In genomic region chr11:31233425-31233824, GRCh38 we compare ENCODE assay signal across 13 cellular contexts.
DNase-seq lines count a peak whose midpoint lies in the region; ATAC-seq and TF ChIP-seq lines count a peak whose summit lies in the region.
"Had no signal": no experiment of that assay in that cellular context is flagged by ENCODE, and none has a peak within 500 bp of the region (broad histone marks: within the 10 kb centered on the region; RNA-seq: fewer than 3 reads in every experiment).

No MANE protein-coding gene starts in this region.

- in situ Hi-C loops in ACHN (cut with HindIII; ENCODE audit: low pct_ligation_motif_present, low pct_unique_long_range_greater_than_20kb, low sequenced_read_pairs) = no loop called here
- in situ Hi-C loops in GM13977 (cut with MboI; ENCODE audit: low pct_unique_long_range_greater_than_20kb, low sequenced_read_pairs, unreplicated experiment) = no loop called here

- DNase-seq in ACHN (peak; percentile 33), GM13977 (ENCODE audit: low spot score) (no peak), NCI-H82 (lab: John Stamatoyannopoulos, UW) (peak; percentile 50), epithelial cell of esophagus (ENCODE audit: low read depth) (peak; percentile 51), UCSD-AML1 (lab: John Stamatoyannopoulos, UW; ENCODE audit: unreplicated experiment) (no peak), left colon (no peak)
- DNase-seq: activated T-cell treated with anti-CD3 and anti-CD28 coated beads, Interleukin-2, amount 50 U/mL, for 48 hours; CD4-positive, alpha-beta T cell; heart right ventricle; NCI-H345; small intestine had no signal

- H3K4me3 ChIP-seq in epithelial cell of esophagus (ENCODE audit: low read length) = no peak overlapping the region
- H3K4me3 ChIP-seq: heart right ventricle had no signal

- TF ChIP-seq CTCF in GM13977 (IDR thresholded peaks at IDR 0.05; ENCODE audit: extremely low read depth, insufficient read depth, missing control alignments) = peak; percentile 18
- peak; percentile 58 for TF ChIP-seq CTCF in epithelial cell of esophagus (IDR thresholded peaks at IDR 0.05; ENCODE audit: insufficient read depth, low read depth, low read length, missing control alignments)

- ATAC-seq in GM21717 (IDR thresholded peaks at IDR 0.05; ENCODE audit: unreplicated experiment) = no peak
- no peak for ATAC-seq in HG02870 (IDR thresholded peaks at IDR 0.05; ENCODE audit: unreplicated experiment)
- ATAC-seq in left colon = no peak
- ATAC-seq: heart right ventricle had no signal

- intact Hi-C loops in left colon (cut with DNase I, micrococcal nuclease) = no loop called here

Comparison
In these comparisons a context has a peak if more than half of its experiments do, and no peak if none do; other contexts are left out.
1. DNase-seq: peak in ACHN (single experiment), NCI-H82 (single experiment) and epithelial cell of esophagus (single experiment); none in GM13977 (single experiment), UCSD-AML1 (single experiment) and left colon (0 of 2).